ENCODE assay signal across 8 cellular contexts in the genomic region with DNA sequence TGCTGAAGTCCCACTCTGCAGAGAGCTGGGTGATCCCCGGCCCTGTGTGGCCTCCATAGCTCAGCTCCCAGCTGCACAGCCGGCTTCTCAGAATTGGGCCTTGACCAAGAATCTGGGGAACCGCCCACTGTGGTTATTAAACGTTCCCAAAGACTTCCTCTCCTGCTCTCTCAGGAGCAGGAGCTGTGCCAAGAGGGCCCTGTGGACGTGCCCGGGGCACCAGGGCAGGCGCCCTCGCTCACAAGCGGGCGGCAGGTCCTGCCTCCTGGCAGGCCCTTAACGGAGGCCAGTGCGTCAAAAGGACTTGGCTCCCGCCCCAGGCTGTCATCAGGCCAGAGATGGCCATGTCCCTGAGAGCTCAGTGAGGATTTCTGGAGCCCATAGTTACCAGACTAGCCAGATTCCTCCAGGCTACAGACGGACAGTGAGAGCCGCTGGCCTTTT. TPM values are rescaled to one million over a fixed set of nuclear protein-coding genes. Genes with fewer than 3 reads are reported as not detected.
DNase-seq lines count a peak whose midpoint lies in the region; ATAC-seq and FAIRE-seq lines count a peak whose summit lies in the region.

No MANE protein-coding gene starts in this region.

- ATAC-seq in GM18907 (IDR thresholded peaks at IDR 0.05; ENCODE audit: unreplicated experiment), result no peak
- ATAC-seq in HG02870 (IDR thresholded peaks at IDR 0.05; ENCODE audit: unreplicated experiment), result no peak

- in situ Hi-C loops in Caki2 (cut with HindIII; ENCODE audit: low pct_unique_long_range_greater_than_20kb, low sequenced_read_pairs), result no loop called here

- DNase-seq in Caki2 (ENCODE audit: low read depth), result peak; percentile 32
- DNase-seq in RCC 7860 (ENCODE audit: low spot score), result peak; percentile 57
- DNase-seq in fibroblast of gingiva (ENCODE audit: low read depth), result peak; percentile 100
- peak; percentile 78 for DNase-seq in occipital lobe (lab: John Stamatoyannopoulos, UW)
- DNase-seq in stimulated activated CD4-positive, alpha-beta T cell treated with anti-CD3 and anti-CD28 coated beads, Interleukin-2, amount 100 ng/mL, for 48 hours, result no peak
- DNase-seq in SKM-1 treated with dmso at 0.1 percent for 144 hours (lab: John Stamatoyannopoulos, UW; ENCODE audit: unreplicated experiment), result no peak

- FAIRE-seq in RCC 7860 (lab: Jason Lieb, UNC), result peak; percentile 85

RNA-seq across cellular contexts. Expression of a gene that starts 30.4 kb away (rescaled TPM):
- total RNA-seq in Caki2 (2014; rRNA removed; shearing (Covaris generic); ENCODE audit: low replicate concordance), result 0.30 TPM in 1 of 2 replicates, not detected in the other
- total RNA-seq in occipital lobe, result 1.1 TPM

RNA-seq across cellular contexts. Expression of a gene that starts 54.4 kb away (rescaled TPM):
- total RNA-seq in Caki2 (2014; rRNA removed; shearing (Covaris generic); ENCODE audit: low replicate concordance), result not detected in 2 replicates
- total RNA-seq in occipital lobe, result 7.3 TPM

Comparison
In these comparisons a context has a peak if more than half of its experiments do, and no peak if none do; other contexts are left out.
1. DNase-seq: peak in Caki2 (single experiment), RCC 7860 (single experiment), fibroblast of gingiva (single experiment) and occipital lobe (single experiment); none in stimulated activated CD4-positive, alpha-beta T cell treated with anti-CD3 and anti-CD28 coated beads, Interleukin-2, amount 100 ng/mL, for 48 hours (0 of 2) and SKM-1 treated with dmso at 0.1 percent for 144 hours (single experiment).